8 cellular contexts compared by ENCODE assay signal in the genomic region with DNA sequence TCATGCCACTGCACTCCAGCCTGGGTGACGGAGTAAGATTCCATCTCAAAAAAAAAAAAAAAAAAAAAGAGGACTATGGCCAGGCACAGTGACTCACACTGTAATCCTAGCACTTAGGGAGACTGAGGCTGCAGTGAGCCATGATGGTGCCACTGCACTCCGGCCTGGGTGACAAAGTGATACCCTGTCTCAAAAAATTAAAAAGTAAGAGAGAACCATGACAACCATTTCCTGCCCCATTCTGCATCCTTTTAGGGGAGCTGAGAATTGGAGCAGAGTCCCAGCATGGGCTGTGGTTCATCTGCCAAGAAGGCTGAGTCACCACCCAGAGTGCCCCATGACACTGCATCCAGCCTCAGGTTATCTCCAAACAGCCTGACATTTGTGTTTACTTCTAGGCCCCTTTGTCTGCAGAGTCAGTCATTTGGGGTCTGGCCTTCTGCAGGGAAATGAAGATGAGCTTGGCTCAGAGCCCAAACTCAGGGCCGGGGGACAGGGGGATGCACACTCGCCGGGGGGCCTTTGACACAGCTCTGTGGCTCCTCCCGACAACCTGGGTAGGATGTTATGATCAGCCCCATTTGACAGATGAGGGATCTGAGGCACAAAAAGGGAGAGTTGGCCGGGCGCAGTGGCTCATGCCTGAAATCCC. TPM values are rescaled to one million over a fixed set of nuclear protein-coding genes. Genes with fewer than 3 reads are reported as not detected.
DNase-seq lines count a peak whose midpoint lies in the region; ATAC-seq, FAIRE-seq and TF ChIP-seq lines count a peak whose summit lies in the region.

No MANE protein-coding gene starts in this region.

- in situ Hi-C loops in astrocyte of the cerebellum (cut with HindIII; ENCODE audit: low sequenced_read_pairs): no loop called here

- DNase-seq in EL (peak; percentile 90), M059J (ENCODE audit: low read depth) (peak; percentile 91), astrocyte of the cerebellum (ENCODE audit: low read depth) (peak; percentile 75), left lobe of liver (ENCODE audit: low spot score) (no peak), Ammon's horn (ENCODE audit: low spot score) (no peak), D721Med (ENCODE audit: insufficient read length, low spot score) (no peak)

- TF ChIP-seq CTCF in astrocyte of the cerebellum (IDR thresholded peaks at IDR 0.05; ENCODE audit: low read depth, low read length, missing control alignments): no peak
- TF ChIP-seq CTCF in D721Med (IDR thresholded peaks at IDR 0.05; ENCODE audit: insufficient read depth, missing control alignments): no peak

- ATAC-seq in left lobe of liver: peak; percentile 31
- no peak for ATAC-seq in HG03045 (IDR thresholded peaks at IDR 0.05; ENCODE audit: unreplicated experiment)
- no peak for ATAC-seq in GM19023 (IDR thresholded peaks at IDR 0.05; ENCODE audit: unreplicated experiment)

- no peak for FAIRE-seq in D721Med (lab: Jason Lieb, UNC)

- H3K4me3 ChIP-seq in astrocyte of the cerebellum (ENCODE audit: low read depth, low read length): no peak overlapping the region

RNA-seq across cellular contexts. Expression of gene CSDC2, which starts 4.7 kb away (rescaled TPM):
- 0.25 TPM in 1 of 2 replicates, not detected in the other for total RNA-seq in M059J (2014; rRNA removed; shearing (Covaris generic))
- total RNA-seq in left lobe of liver: 0.88 TPM

RNA-seq across cellular contexts. Expression of gene POLR3H, which starts 21.3 kb away (rescaled TPM):
- 21.5 and 22.5 TPM in 2 replicates for total RNA-seq in M059J (2014; rRNA removed; shearing (Covaris generic))
- 22.5 TPM for total RNA-seq in left lobe of liver

RNA-seq across cellular contexts. Expression of gene PMM1, which starts 24.1 kb away (rescaled TPM):
- total RNA-seq in M059J (2014; rRNA removed; shearing (Covaris generic)): 13.4 and 15.8 TPM in 2 replicates
- total RNA-seq in left lobe of liver: 51.8 TPM

RNA-seq across cellular contexts. Expression of gene DESI1, which starts 55.3 kb away (rescaled TPM):
- total RNA-seq in M059J (2014; rRNA removed; shearing (Covaris generic)): 20.0 and 26.0 TPM in 2 replicates
- total RNA-seq in left lobe of liver: 40.5 TPM

RNA-seq across cellular contexts. Expression of gene XRCC6, which starts 55.6 kb away (rescaled TPM):
- 392 and 397 TPM in 2 replicates for total RNA-seq in M059J (2014; rRNA removed; shearing (Covaris generic))
- total RNA-seq in left lobe of liver: 65.9 TPM

Comparison
In these comparisons a context has a peak if more than half of its experiments do, and no peak if none do; other contexts are left out.
1. DNase-seq: peak in EL (single experiment), M059J (single experiment) and astrocyte of the cerebellum (single experiment); none in left lobe of liver (single experiment), Ammon's horn (single experiment) and D721Med (single experiment).